ENCODE assay signal across 11 cellular contexts in the genomic region with DNA sequence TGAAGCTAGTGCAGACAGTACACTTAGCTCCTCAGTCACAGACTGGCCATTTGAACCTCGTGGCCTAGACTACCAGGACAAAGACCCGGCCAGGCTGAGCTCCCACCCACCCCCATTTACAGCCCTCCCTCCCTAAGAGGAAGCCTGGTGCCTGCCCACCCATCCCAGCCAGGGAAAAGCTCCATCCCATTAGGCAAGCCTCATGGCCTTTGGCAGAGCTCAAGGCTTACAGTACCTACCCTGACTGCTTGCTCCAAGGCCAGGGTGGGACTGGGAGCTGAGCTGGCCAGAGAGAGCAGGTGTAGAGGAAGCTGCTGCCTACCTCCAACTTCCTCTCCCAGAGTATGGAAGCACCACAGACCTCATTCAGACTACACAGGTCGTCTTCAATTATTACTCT.
DNase-seq lines count a peak whose midpoint lies in the region; ATAC-seq and TF ChIP-seq lines count a peak whose summit lies in the region.
"Had no signal": no experiment of that assay in that cellular context is flagged by ENCODE, and none has a peak within 500 bp of the region (broad histone marks: within the 10 kb centered on the region; RNA-seq: fewer than 3 reads in every experiment).

No MANE protein-coding gene starts in this region.

- no peaks in the 10 kb centered on the region for H3K9me3 ChIP-seq in KOPT-K1 (ENCODE audit: insufficient read depth, low read length, poor library complexity, severe bottlenecking)

- intact Hi-C loops in dendritic cell treated with granulocyte-macrophage colony-stimulating factor and Interleukin-4, amounts not matched to agents 40 ng/mL and 50 ng/mL, for 4 days (cut with micrococcal nuclease), result no loop called here

- ATAC-seq in HG03571 (IDR thresholded peaks at IDR 0.05; ENCODE audit: unreplicated experiment), result no peak
- no peak for ATAC-seq in HG02938 (IDR thresholded peaks at IDR 0.05; ENCODE audit: unreplicated experiment)
- no peak for ATAC-seq in GM19351 (IDR thresholded peaks at IDR 0.05; ENCODE audit: unreplicated experiment)
- ATAC-seq: left ventricle myocardium superior had no signal

- no peaks in the 10 kb centered on the region for H3K9me3 Mint-ChIP-seq in dendritic cell treated with granulocyte-macrophage colony-stimulating factor and Interleukin-4, amounts not matched to agents 40 ng/mL and 50 ng/mL, for 4 days
- H3K9me3 Mint-ChIP-seq in nephron, result no peaks in the 10 kb centered on the region

- no peak for DNase-seq in activated CD4-positive, alpha-beta T cell treated with anti-CD3 and anti-CD28 coated beads for 4 hours
- DNase-seq: activated gamma-delta T cell; left ventricle myocardium superior; stimulated activated CD4-positive, alpha-beta T cell treated with anti-CD3 and anti-CD28 coated beads, Interleukin-12 subunit alpha, Interleukin-12 subunit beta, amount 100 ng/mL, for 4 hours had no signal

- peaks cover 100% of the 10 kb centered on the region for H3K36me3 Mint-ChIP-seq in dendritic cell treated with granulocyte-macrophage colony-stimulating factor and Interleukin-4, amounts not matched to agents 40 ng/mL and 50 ng/mL, for 4 days (ENCODE audit: low read depth)
- H3K36me3 Mint-ChIP-seq in nephron (ENCODE audit: low read depth), result peaks cover 5% of the 10 kb centered on the region

- H3K27ac ChIP-seq in 22Rv1, result peak overlapping the region; percentile 44
- H3K27ac ChIP-seq in KOPT-K1 (ENCODE audit: low read depth, low read length, poor library complexity, severe bottlenecking), result peak overlapping the region; percentile 88

- H3K4me1 Mint-ChIP-seq in dendritic cell treated with granulocyte-macrophage colony-stimulating factor and Interleukin-4, amounts not matched to agents 40 ng/mL and 50 ng/mL, for 4 days (ENCODE audit: low read depth), result peaks cover 46% of the 10 kb centered on the region
- peaks cover 16% of the 10 kb centered on the region for H3K4me1 Mint-ChIP-seq in nephron

- peak overlapping the region; percentile 41 for H3K27ac Mint-ChIP-seq in dendritic cell treated with granulocyte-macrophage colony-stimulating factor and Interleukin-4, amounts not matched to agents 40 ng/mL and 50 ng/mL, for 4 days
- H3K27ac Mint-ChIP-seq in nephron, result peak overlapping the region; percentile 24 to 79 (median 41)

- no peak overlapping the region for H3K4me3 Mint-ChIP-seq in dendritic cell treated with granulocyte-macrophage colony-stimulating factor and Interleukin-4, amounts not matched to agents 40 ng/mL and 50 ng/mL, for 4 days
- H3K4me3 Mint-ChIP-seq in nephron, result no peak overlapping the region

- peaks cover 14% of the 10 kb centered on the region; the same call in 1 of the 2 replicates for H3K36me3 ChIP-seq in KOPT-K1 (ENCODE audit: insufficient read depth, low read length)

- TF ChIP-seq CTCF in 22Rv1 (IDR thresholded peaks at IDR 0.05), result no peak
- no peak for TF ChIP-seq CTCF in nephron (IDR thresholded peaks at IDR 0.05; ENCODE audit: unreplicated experiment in 3 of 3)

- H3K27me3 Mint-ChIP-seq in dendritic cell treated with granulocyte-macrophage colony-stimulating factor and Interleukin-4, amounts not matched to agents 40 ng/mL and 50 ng/mL, for 4 days, result no peaks in the 10 kb centered on the region
- no peaks in the 10 kb centered on the region for H3K27me3 Mint-ChIP-seq in nephron (ENCODE audit: low read depth)
